2 cellular contexts compared by ENCODE assay signal in the genomic region with DNA sequence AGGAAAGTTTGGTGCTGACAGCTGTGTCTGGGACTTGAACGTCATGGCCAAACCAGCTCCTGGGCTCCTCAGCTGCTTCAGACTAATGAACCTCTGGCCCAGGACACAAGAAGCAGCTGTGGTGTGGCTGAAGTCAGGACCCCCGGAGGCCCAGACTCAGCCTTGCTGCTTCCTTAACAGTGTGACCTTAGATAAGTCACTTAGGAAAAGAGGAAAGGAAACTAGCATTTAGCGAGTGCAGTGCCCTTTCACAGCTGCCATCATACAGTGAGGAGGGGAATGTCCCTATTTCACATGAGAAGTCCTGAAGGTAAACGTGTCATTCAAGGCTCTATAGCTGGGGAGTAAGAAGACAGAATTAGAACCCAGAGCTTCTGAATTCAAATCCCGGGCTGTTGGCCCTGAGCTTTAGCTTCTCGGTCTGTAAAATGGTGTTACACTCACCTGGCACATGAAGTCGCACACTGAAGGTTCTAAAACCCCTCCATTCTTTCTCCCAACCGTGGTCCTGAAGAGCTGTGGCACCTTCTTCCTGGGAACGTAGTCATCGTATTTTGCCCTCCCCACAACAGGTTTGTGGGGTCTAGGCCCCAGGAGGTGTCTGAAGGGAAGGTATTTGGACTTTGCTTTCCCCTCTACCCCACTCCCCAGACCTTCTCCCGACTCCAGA.
TF ChIP-seq lines count a peak whose summit lies in the region.

No MANE protein-coding gene starts in this region.

TF ChIP-seq in GM23338, 12 proteins besides CTCF, POLR2A, EP300 and RAD21 (continued from another document and continues in another):
- TF ChIP-seq, protein P1, sequence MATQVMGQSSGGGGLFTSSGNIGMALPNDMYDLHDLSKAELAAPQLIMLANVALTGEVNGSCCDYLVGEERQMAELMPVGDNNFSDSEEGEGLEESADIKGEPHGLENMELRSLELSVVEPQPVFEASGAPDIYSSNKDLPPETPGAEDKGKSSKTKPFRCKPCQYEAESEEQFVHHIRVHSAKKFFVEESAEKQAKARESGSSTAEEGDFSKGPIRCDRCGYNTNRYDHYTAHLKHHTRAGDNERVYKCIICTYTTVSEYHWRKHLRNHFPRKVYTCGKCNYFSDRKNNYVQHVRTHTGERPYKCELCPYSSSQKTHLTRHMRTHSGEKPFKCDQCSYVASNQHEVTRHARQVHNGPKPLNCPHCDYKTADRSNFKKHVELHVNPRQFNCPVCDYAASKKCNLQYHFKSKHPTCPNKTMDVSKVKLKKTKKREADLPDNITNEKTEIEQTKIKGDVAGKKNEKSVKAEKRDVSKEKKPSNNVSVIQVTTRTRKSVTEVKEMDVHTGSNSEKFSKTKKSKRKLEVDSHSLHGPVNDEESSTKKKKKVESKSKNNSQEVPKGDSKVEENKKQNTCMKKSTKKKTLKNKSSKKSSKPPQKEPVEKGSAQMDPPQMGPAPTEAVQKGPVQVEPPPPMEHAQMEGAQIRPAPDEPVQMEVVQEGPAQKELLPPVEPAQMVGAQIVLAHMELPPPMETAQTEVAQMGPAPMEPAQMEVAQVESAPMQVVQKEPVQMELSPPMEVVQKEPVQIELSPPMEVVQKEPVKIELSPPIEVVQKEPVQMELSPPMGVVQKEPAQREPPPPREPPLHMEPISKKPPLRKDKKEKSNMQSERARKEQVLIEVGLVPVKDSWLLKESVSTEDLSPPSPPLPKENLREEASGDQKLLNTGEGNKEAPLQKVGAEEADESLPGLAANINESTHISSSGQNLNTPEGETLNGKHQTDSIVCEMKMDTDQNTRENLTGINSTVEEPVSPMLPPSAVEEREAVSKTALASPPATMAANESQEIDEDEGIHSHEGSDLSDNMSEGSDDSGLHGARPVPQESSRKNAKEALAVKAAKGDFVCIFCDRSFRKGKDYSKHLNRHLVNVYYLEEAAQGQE (IDR thresholded peaks at IDR 0.05; ENCODE audit: unreplicated experiment): no peak
- TF ChIP-seq, protein P2, sequence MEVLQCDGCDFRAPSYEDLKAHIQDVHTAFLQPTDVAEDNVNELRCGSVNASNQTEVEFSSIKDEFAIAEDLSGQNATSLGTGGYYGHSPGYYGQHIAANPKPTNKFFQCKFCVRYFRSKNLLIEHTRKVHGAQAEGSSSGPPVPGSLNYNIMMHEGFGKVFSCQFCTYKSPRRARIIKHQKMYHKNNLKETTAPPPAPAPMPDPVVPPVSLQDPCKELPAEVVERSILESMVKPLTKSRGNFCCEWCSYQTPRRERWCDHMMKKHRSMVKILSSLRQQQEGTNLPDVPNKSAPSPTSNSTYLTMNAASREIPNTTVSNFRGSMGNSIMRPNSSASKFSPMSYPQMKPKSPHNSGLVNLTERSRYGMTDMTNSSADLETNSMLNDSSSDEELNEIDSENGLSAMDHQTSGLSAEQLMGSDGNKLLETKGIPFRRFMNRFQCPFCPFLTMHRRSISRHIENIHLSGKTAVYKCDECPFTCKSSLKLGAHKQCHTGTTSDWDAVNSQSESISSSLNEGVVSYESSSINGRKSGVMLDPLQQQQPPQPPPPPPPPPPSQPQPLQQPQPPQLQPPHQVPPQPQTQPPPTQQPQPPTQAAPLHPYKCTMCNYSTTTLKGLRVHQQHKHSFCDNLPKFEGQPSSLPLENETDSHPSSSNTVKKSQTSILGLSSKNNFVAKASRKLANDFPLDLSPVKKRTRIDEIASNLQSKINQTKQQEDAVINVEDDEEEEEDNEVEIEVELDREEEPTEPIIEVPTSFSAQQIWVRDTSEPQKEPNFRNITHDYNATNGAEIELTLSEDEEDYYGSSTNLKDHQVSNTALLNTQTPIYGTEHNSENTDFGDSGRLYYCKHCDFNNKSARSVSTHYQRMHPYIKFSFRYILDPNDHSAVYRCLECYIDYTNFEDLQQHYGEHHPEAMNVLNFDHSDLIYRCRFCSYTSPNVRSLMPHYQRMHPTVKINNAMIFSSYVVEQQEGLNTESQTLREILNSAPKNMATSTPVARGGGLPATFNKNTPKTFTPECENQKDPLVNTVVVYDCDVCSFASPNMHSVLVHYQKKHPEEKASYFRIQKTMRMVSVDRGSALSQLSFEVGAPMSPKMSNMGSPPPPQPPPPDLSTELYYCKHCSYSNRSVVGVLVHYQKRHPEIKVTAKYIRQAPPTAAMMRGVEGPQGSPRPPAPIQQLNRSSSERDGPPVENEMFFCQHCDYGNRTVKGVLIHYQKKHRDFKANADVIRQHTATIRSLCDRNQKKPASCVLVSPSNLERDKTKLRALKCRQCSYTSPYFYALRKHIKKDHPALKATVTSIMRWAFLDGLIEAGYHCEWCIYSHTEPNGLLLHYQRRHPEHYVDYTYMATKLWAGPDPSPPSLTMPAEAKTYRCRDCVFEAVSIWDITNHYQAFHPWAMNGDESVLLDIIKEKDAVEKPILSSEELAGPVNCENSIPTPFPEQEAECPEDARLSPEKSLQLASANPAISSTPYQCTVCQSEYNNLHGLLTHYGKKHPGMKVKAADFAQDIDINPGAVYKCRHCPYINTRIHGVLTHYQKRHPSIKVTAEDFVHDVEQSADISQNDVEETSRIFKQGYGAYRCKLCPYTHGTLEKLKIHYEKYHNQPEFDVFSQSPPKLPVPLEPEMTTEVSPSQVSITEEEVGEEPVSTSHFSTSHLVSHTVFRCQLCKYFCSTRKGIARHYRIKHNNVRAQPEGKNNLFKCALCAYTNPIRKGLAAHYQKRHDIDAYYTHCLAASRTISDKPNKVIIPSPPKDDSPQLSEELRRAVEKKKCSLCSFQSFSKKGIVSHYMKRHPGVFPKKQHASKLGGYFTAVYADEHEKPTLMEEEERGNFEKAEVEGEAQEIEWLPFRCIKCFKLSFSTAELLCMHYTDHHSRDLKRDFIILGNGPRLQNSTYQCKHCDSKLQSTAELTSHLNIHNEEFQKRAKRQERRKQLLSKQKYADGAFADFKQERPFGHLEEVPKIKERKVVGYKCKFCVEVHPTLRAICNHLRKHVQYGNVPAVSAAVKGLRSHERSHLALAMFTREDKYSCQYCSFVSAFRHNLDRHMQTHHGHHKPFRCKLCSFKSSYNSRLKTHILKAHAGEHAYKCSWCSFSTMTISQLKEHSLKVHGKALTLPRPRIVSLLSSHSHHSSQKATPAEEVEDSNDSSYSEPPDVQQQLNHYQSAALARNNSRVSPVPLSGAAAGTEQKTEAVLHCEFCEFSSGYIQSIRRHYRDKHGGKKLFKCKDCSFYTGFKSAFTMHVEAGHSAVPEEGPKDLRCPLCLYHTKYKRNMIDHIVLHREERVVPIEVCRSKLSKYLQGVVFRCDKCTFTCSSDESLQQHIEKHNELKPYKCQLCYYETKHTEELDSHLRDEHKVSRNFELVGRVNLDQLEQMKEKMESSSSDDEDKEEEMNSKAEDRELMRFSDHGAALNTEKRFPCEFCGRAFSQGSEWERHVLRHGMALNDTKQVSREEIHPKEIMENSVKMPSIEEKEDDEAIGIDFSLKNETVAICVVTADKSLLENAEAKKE (CRISPR knock-in tag; IDR thresholded peaks at IDR 0.05): no peak
- TF ChIP-seq ZNF114 (CRISPR knock-in tag; IDR thresholded peaks at IDR 0.05) (no peak), ZNF331 (CRISPR knock-in tag; IDR thresholded peaks at IDR 0.05; ENCODE audit: low read depth) (no peak), CREB1 (CRISPR knock-in tag; IDR thresholded peaks at IDR 0.05; ENCODE audit: low read depth) (no peak), JUNB (IDR thresholded peaks at IDR 0.05; ENCODE audit: unreplicated experiment) (no peak), NANOG (IDR thresholded peaks at IDR 0.05; ENCODE audit: borderline replicate concordance) (no peak)
- TF ChIP-seq, protein P3, sequence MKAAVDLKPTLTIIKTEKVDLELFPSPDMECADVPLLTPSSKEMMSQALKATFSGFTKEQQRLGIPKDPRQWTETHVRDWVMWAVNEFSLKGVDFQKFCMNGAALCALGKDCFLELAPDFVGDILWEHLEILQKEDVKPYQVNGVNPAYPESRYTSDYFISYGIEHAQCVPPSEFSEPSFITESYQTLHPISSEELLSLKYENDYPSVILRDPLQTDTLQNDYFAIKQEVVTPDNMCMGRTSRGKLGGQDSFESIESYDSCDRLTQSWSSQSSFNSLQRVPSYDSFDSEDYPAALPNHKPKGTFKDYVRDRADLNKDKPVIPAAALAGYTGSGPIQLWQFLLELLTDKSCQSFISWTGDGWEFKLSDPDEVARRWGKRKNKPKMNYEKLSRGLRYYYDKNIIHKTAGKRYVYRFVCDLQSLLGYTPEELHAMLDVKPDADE (IDR thresholded peaks at IDR 0.05): no peak

TF ChIP-seq in SK-N-SH treated with all-trans-retinoic acid at 6 μM for 48 hours, 23 proteins besides CTCF, POLR2A, EP300 and RAD21 (continued from another document):
- no peak for TF ChIP-seq ESRRG (CRISPR knock-in tag; IDR thresholded peaks at IDR 0.05)
- TF ChIP-seq ZNF70 (CRISPR knock-in tag; IDR thresholded peaks at IDR 0.05): no peak
- no peak for TF ChIP-seq ARNTL (CRISPR knock-in tag; IDR thresholded peaks at IDR 0.05; ENCODE audit: borderline replicate concordance, low read depth)
- no peak for TF ChIP-seq CSDC2 (CRISPR knock-in tag; IDR thresholded peaks at IDR 0.05)
- TF ChIP-seq TOX (CRISPR knock-in tag; IDR thresholded peaks at IDR 0.05; ENCODE audit: borderline replicate concordance): no peak
- TF ChIP-seq, protein P4, sequence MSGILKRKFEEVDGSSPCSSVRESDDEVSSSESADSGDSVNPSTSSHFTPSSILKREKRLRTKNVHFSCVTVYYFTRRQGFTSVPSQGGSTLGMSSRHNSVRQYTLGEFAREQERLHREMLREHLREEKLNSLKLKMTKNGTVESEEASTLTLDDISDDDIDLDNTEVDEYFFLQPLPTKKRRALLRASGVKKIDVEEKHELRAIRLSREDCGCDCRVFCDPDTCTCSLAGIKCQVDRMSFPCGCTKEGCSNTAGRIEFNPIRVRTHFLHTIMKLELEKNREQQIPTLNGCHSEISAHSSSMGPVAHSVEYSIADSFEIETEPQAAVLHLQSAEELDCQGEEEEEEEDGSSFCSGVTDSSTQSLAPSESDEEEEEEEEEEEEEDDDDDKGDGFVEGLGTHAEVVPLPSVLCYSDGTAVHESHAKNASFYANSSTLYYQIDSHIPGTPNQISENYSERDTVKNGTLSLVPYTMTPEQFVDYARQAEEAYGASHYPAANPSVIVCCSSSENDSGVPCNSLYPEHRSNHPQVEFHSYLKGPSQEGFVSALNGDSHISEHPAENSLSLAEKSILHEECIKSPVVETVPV (CRISPR knock-in tag; IDR thresholded peaks at IDR 0.05): no peak
